Comparison of ENCODE assay signal across 1 cellular context in the genomic region with DNA sequence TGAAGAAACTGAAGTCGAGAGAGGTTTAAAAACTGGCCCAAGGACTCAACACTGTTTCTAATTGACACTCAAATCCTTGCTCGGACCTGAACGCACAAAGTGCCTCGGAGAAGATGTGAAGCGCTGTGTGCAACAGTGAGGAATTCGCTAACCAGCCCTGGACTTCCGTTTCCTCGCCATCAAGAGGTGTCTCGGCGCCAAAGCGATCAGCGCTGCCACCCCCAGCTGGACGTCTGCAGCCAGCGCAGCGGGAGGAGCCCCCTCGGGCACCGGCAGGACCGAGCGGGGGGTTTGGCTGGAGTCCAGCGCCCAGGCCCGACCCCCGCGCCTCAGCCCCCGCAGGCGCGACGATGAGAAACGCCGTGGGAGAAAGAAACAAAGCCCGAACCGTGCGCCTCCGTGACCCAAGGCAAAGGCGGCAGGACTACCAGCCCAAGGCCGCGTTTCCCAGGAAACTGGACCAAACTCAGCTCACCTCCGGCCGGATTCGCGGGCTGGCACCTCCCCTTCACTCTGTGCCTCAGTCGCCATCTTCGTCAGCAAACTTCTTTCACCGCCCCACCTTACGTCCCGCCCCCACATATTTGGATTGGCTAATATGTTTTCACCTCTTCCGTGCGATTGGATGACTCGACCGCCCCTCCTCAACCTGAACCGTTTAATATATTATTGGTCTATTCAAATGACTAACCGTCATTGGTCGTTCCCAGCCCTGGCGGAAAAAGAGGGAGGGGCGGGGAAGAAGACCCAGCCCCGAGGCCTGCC.
TF ChIP-seq lines count a peak whose summit lies in the region.

A gene with protein sequence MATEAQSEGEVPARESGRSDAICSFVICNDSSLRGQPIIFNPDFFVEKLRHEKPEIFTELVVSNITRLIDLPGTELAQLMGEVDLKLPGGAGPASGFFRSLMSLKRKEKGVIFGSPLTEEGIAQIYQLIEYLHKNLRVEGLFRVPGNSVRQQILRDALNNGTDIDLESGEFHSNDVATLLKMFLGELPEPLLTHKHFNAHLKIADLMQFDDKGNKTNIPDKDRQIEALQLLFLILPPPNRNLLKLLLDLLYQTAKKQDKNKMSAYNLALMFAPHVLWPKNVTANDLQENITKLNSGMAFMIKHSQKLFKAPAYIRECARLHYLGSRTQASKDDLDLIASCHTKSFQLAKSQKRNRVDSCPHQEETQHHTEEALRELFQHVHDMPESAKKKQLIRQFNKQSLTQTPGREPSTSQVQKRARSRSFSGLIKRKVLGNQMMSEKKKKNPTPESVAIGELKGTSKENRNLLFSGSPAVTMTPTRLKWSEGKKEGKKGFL (minus strand): TSS at position 541 of the 765 bp plus-strand sequence. CDS start 10 bp downstream, at position 531.

TF ChIP-seq in HCT116, 20 proteins besides CTCF, POLR2A, EP300 and RAD21 (continued from another document):
- no peak for TF ChIP-seq REST (IDR thresholded peaks at IDR 0.05; ENCODE audit: low read depth)
- no peak for TF ChIP-seq TCF7L2 (IDR thresholded peaks at IDR 0.05; ENCODE audit: borderline replicate concordance, extremely low read depth, insufficient read depth, insufficient read length)
- TF ChIP-seq JUND (IDR thresholded peaks at IDR 0.05) = no peak
- no peak for TF ChIP-seq ZNF274 (IDR thresholded peaks at IDR 0.05; ENCODE audit: low read depth, low read length)
- TF ChIP-seq MAX (IDR thresholded peaks at IDR 0.05) = peak; percentile 58; the same call in 1 of the 2 replicates
- TF ChIP-seq EZH2 (IDR thresholded peaks at IDR 0.05) = no peak
- no peak for TF ChIP-seq CBX3 (IDR thresholded peaks at IDR 0.05; ENCODE audit: low read depth)
- peak; percentile 84; the same call in 1 of the 2 replicates for TF ChIP-seq SIN3A (IDR thresholded peaks at IDR 0.05; ENCODE audit: low read depth)
- TF ChIP-seq YY1 (IDR thresholded peaks at IDR 0.05; ENCODE audit: extremely low read depth, insufficient replicate concordance, low read depth, low read length) = peak; percentile 87
- peak; percentile 86 for TF ChIP-seq EGR1 (IDR thresholded peaks at IDR 0.05; ENCODE audit: low read depth)
- TF ChIP-seq ELF1 (IDR thresholded peaks at IDR 0.05; ENCODE audit: borderline replicate concordance, low read depth) = no peak; the same call in 1 of the 2 replicates
- no peak for TF ChIP-seq CEBPB (IDR thresholded peaks at IDR 0.05; ENCODE audit: low read depth)
- TF ChIP-seq ZFX (IDR thresholded peaks at IDR 0.05) = peak; percentile 90
